ENCODE assay signal across 2 cellular contexts in the genomic region with DNA sequence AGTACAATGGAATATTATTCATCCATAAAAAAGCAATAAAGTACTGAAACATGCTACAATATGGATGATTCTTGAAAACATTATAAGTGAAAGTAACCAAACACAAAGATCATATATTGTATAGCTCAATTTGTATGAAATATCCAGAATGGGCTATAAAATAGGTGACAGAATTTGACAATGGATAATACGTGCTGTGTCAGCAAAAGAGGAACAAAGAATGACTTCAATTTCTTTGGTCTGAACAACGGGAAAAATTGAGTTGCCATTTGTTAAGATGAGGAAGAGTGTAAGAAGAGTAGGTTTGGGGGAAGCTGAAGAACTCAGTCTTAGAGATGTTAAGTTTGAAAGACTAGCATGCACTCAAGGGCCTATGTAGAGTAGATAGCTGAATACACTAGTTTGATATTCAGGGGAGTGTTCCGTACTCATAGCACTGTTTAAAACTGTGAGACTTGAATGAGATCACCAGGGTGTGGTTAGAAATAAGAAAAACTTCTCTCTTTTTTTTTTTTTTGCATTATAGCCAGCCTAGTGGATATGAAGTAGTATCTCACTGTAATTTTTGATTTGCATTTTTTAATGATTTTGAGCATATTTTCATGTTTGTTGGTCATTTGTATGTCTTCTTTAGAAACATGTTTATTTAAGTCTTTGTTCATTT.
TF ChIP-seq lines count a peak whose summit lies in the region.

No MANE protein-coding gene starts in this region.

TF ChIP-seq in IMR-90, 13 proteins besides CTCF, POLR2A, EP300 and RAD21:
- no peak for TF ChIP-seq SMC3 (IDR thresholded peaks at IDR 0.05; ENCODE audit: low read depth, low read length)
- peak; percentile 93 for TF ChIP-seq MAFK (IDR thresholded peaks at IDR 0.05; ENCODE audit: low read depth, low read length)

TF ChIP-seq in H1, 55 proteins besides CTCF, POLR2A, EP300 and RAD21:
- TF ChIP-seq TBP (IDR thresholded peaks at IDR 0.05; ENCODE audit: low read depth, low read length) (no peak), MAFK (IDR thresholded peaks at IDR 0.05; ENCODE audit: low read depth, low read length) (peak; percentile 80)
